Comparison of ENCODE assay signal across 1 cellular context in the genomic region with DNA sequence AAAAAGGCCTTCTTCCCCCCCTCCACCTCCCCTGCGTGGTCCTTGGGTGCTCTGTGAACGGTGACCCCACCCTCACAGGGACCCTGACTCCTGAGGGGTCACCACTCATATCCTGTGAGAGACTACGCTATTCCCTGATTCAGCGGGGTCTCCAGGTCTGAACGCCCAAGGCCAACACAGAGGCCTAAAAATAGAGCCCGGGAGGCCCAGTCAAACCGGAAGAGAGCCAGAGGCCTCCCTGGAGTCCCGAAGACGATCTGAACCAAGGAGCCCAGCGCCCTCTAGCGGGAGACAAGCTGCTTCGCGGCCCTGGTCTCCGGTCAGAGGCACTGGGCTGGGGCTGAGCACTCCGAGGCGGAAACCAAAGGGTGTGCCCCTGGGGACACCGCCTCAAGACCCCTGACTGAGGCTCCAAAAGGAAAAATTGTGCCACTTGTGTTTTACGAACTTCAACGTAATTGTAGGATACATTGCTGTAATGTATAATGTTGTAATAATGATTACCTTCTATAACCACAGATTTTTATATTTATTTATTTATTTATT.
TF ChIP-seq lines count a peak whose summit lies in the region.

No MANE protein-coding gene starts in this region.

TF ChIP-seq in H1, 55 proteins besides CTCF, POLR2A, EP300 and RAD21 (continued from another document):
- TF ChIP-seq SP1 (IDR thresholded peaks at IDR 0.05; ENCODE audit: low read depth, low read length) (no peak), ASH2L (IDR thresholded peaks at IDR 0.05; ENCODE audit: low read length) (no peak), TAF1 (IDR thresholded peaks at IDR 0.05; ENCODE audit: low read depth, low read length) (no peak), POU5F1 (IDR thresholded peaks at IDR 0.05; ENCODE audit: low read depth, low read length) (no peak)
- TF ChIP-seq, protein P1, sequence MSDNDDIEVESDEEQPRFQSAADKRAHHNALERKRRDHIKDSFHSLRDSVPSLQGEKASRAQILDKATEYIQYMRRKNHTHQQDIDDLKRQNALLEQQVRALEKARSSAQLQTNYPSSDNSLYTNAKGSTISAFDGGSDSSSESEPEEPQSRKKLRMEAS (IDR thresholded peaks at IDR 0.05): no peak
- TF ChIP-seq, protein P2, sequence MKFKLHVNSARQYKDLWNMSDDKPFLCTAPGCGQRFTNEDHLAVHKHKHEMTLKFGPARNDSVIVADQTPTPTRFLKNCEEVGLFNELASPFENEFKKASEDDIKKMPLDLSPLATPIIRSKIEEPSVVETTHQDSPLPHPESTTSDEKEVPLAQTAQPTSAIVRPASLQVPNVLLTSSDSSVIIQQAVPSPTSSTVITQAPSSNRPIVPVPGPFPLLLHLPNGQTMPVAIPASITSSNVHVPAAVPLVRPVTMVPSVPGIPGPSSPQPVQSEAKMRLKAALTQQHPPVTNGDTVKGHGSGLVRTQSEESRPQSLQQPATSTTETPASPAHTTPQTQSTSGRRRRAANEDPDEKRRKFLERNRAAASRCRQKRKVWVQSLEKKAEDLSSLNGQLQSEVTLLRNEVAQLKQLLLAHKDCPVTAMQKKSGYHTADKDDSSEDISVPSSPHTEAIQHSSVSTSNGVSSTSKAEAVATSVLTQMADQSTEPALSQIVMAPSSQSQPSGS (IDR thresholded peaks at IDR 0.05; ENCODE audit: low read length): 0 out of 2 replicates have a peak, but pooled peaks have one; percentile 45
